Comparison of ENCODE assay signal across 29 cellular contexts in the genomic region with DNA sequence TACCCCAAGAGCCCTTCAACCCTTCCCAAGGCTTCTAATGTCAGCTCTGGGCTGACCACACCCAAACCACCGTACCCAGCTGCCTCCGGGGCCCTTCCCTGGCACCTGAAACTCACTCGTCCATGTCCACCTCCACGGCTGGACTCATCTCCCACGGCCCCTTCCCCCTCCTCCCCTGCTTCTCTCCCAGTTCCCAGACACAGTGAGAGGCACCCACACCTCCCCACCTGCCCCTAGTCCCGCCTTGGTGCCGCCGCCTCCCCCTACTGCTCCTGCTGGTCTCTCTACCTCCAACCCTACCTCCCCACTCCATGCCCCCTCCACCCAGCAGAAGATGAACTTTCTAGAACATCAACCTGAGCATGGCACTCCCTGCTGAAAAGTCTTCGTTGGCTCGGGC. TPM values are rescaled to one million over a fixed set of nuclear protein-coding genes. Genes with fewer than 3 reads are reported as not detected.
DNase-seq lines count a peak whose midpoint lies in the region; ATAC-seq, FAIRE-seq and TF ChIP-seq lines count a peak whose summit lies in the region.
"Had no signal": no experiment of that assay in that cellular context is flagged by ENCODE, and none has a peak within 500 bp of the region (broad histone marks: within the 10 kb centered on the region; RNA-seq: fewer than 3 reads in every experiment).

No MANE protein-coding gene starts in this region.

- H3K36me3 Mint-ChIP-seq in Caco-2 (ENCODE audit: insufficient read depth, unreplicated experiment) = no peaks in the 10 kb centered on the region
- H3K36me3 Mint-ChIP-seq: CD4-positive, alpha-beta memory T cell had no signal

- H3K27me3 ChIP-seq in Caco-2 (replicated peaks; ENCODE audit: control insufficient read depth, insufficient read depth, low read length) = no peaks in the 10 kb centered on the region
- H3K27me3 ChIP-seq: MG63 had no signal

- in situ Hi-C loops in G401 (cut with HindIII; ENCODE audit: low sequenced_read_pairs) = no loop called here

- no peak overlapping the region for H3K4me3 ChIP-seq in Caco-2 (ENCODE audit: low read depth, low read length)
- H3K4me3 ChIP-seq: GM23248, MG63 had no signal

- no peaks in the 10 kb centered on the region for H3K9me3 Mint-ChIP-seq in Caco-2 (ENCODE audit: unreplicated experiment)
- H3K9me3 Mint-ChIP-seq: CD4-positive, alpha-beta memory T cell; H9; HFFc6 had no signal

- no peaks in the 10 kb centered on the region for H3K9me3 ChIP-seq in Caco-2
- H3K9me3 ChIP-seq: MG63, SK-N-SH had no signal

- peaks cover 6% of the 10 kb centered on the region for H3K4me1 Mint-ChIP-seq in Caco-2 (ENCODE audit: low read depth, unreplicated experiment)
- H3K4me1 Mint-ChIP-seq: CD4-positive, alpha-beta memory T cell had no signal

- BruUV-seq in Caco-2 (replicated peaks; lab: Mats Ljungman, UMichigan) = no TSS peak

- peak; percentile 32 for FAIRE-seq in urothelium cell line (lab: Jason Lieb, UNC)
- FAIRE-seq: A204.1, GM18507, RCC 7860 had no signal

- H3K36me3 ChIP-seq in Caco-2 (ENCODE audit: control insufficient read depth, insufficient read depth, low read length) = no peaks in the 10 kb centered on the region
- H3K36me3 ChIP-seq: MG63 had no signal

- POLR2A ChIA-PET in Caco-2 (lab: Charles Lee) = no interaction called here

- H3K27ac Mint-ChIP-seq in Caco-2 (ENCODE audit: unreplicated experiment) = peak overlapping the region; percentile 56
- H3K27ac Mint-ChIP-seq: HFFc6 had no signal

- H3K4me1 ChIP-seq in Caco-2 = peaks cover 4% of the 10 kb centered on the region; the same call in 1 of the 2 replicates

- H3K4me3 Mint-ChIP-seq in Caco-2 (ENCODE audit: unreplicated experiment) = no peak overlapping the region
- H3K4me3 Mint-ChIP-seq: CD4-positive, alpha-beta memory T cell; HFFc6 had no signal

- TF ChIP-seq CTCF in Caco-2 (IDR thresholded peaks at IDR 0.05; ENCODE audit: insufficient read depth in 1 of 2, low read depth in 1 of 2, low read length in 1 of 2, severe bottlenecking in 1 of 2, unreplicated experiment in 1 of 2) = no peak

- CTCF ChIA-PET in Caco-2 (lab: Charles Lee) = no interaction called here

- no peaks in the 10 kb centered on the region for H3K27me3 Mint-ChIP-seq in Caco-2 (ENCODE audit: insufficient read depth, unreplicated experiment)

- DNase-seq in Caco-2 = no peak
- peak; percentile 46 for DNase-seq in NCI-H526 treated with DMSO at 0.1 percent for 48 hours (lab: John Stamatoyannopoulos, UW)
- peak; percentile 31 for DNase-seq in kidney tubule cell (ENCODE audit: low spot score)
- DNase-seq in urothelium cell line (ENCODE audit: low spot score) = no peak
- DNase-seq in HuH-7 (ENCODE audit: low spot score) = no peak
- DNase-seq in G401 (ENCODE audit: low spot score) = no peak
- DNase-seq: C1 segment of cervical spinal cord; CD4-positive, alpha-beta memory T cell; COR-L47; DND-41; GM23248; H9; HFFc6; IMR-90; KG1; MG63; NCI-H1105 treated with DMSO at 0.1 percent for 48 hours; NCI-H2081 treated with DMSO at 0.1 percent for 48 hours; NCI-H2171; NCI-H226; NCI-H510A treated with DMSO at 0.1 percent for 48 hours; NCI-H774; SIG-M5; SK-N-SH; SW 1271 had no signal

- no peak for ATAC-seq in HG03565 (IDR thresholded peaks at IDR 0.05; ENCODE audit: unreplicated experiment)

- intact Hi-C loops in Caco-2 (cut with micrococcal nuclease; ENCODE audit: unreplicated experiment) = no loop called here

RNA-seq across cellular contexts. Expression of a gene that starts 39.5 kb away (rescaled TPM):
- 4.0 and 4.6 TPM in 2 replicates for total RNA-seq in Caco-2 (2022)
- total RNA-seq in G401 (2014; rRNA removed; shearing (Covaris generic)) = under 0.01 TPM in 1 of 2 replicates, not detected in the other

Comparison
In these comparisons a context has a peak if more than half of its experiments do, and no peak if none do; other contexts are left out.
1. DNase-seq: peak in NCI-H526 treated with DMSO at 0.1 percent for 48 hours (single experiment) and kidney tubule cell (single experiment); none in Caco-2 (0 of 2), urothelium cell line (single experiment), HuH-7 (single experiment) and G401 (single experiment).